Comparison of ENCODE assay signal across 15 cellular contexts in genomic region chr11:8814923-8815240, GRCh38.
DNase-seq lines count a peak whose midpoint lies in the region; ATAC-seq and TF ChIP-seq lines count a peak whose summit lies in the region.
"Had no signal": no experiment of that assay in that cellular context is flagged by ENCODE, and none has a peak within 500 bp of the region (broad histone marks: within the 10 kb centered on the region; RNA-seq: fewer than 3 reads in every experiment).

No MANE protein-coding gene starts in this region.

- no peak for TF ChIP-seq POLR2A in adrenal gland (IDR thresholded peaks at IDR 0.05)
- no peak for TF ChIP-seq POLR2A in thyroid gland (IDR thresholded peaks at IDR 0.05)

- H3K4me1 ChIP-seq in adrenal gland (replicated peaks in 1 of 2) (peaks cover 44 to 47% of the 10 kb centered on the region in 2 donors), thyroid gland (peaks cover 17 to 45% of the 10 kb centered on the region in 2 donors)

- TF ChIP-seq CTCF in adrenal gland (IDR thresholded peaks at IDR 0.05) (no peak), thyroid gland (IDR thresholded peaks at IDR 0.05) (no peak), endothelial cell (IDR thresholded peaks at IDR 0.05; ENCODE audit: unreplicated experiment) (no peak)

- no peaks in the 10 kb centered on the region for H3K36me3 ChIP-seq in adrenal gland (replicated peaks in 1 of 2)
- H3K36me3 ChIP-seq in thyroid gland, result no peaks in the 10 kb centered on the region
- H3K36me3 ChIP-seq: esophagus squamous epithelium had no signal

- H3K27ac Mint-ChIP-seq in endothelial cell (ENCODE audit: unreplicated experiment), result no peak overlapping the region
- no peak overlapping the region for H3K27ac Mint-ChIP-seq in activated T-helper 17 cell treated with anti-CD3 and anti-CD28 coated beads, Interleukin-2, amount 50 U/mL, for 72 hours
- H3K27ac Mint-ChIP-seq: activated naive CD8-positive, alpha-beta T cell treated with anti-CD3 and anti-CD28 coated beads, Interleukin-2, amount 50 U/mL, for 24 hours had no signal

- DNase-seq in H4 (ENCODE audit: low spot score) (peak; percentile 42), adrenal gland (peak in 3 of 7 donors; percentile 45 to 70 (median 59)), kidney tubule cell (ENCODE audit: low spot score) (peak; percentile 27), thyroid gland (no peak), endothelial cell (ENCODE audit: low spot score) (no peak)
- DNase-seq: activated CD4-positive, CD25-positive, alpha-beta regulatory T cell; activated CD8-positive, alpha-beta memory T cell treated with anti-CD3 and anti-CD28 coated beads, Interleukin-2, amount 50 U/mL, for 4 hours; activated naive CD8-positive, alpha-beta T cell treated with anti-CD3 and anti-CD28 coated beads, Interleukin-2, amount 50 U/mL, for 24 hours; esophagus squamous epithelium; NCI-H1930; NCI-H748 treated with DMSO at 0.1 percent for 48 hours; stimulated activated naive CD4-positive, alpha-beta T cell treated with Interleukin-2 at 50 U/mL for 16 hours had no signal

- no peaks in the 10 kb centered on the region for H3K9me3 ChIP-seq in adrenal gland (replicated peaks in 1 of 3)
- no peaks in the 10 kb centered on the region for H3K9me3 ChIP-seq in thyroid gland
- H3K9me3 ChIP-seq: esophagus squamous epithelium, mucosa of descending colon had no signal

- WGBS in adrenal gland, 4 donors, result 23 to 41% (median 37%) methylated on average over 2 of the region's 2 CpGs
- 53 to 66% methylated on average over 2 of the region's 2 CpGs for WGBS in thyroid gland, 2 donors

- no peak for ATAC-seq in activated T-helper 17 cell treated with anti-CD3 and anti-CD28 coated beads, Interleukin-2, amount 50 U/mL, for 72 hours (replicated peaks)
- no peak for ATAC-seq in HG02798 (IDR thresholded peaks at IDR 0.05; ENCODE audit: poor library complexity, unreplicated experiment)
- ATAC-seq: activated naive CD8-positive, alpha-beta T cell treated with anti-CD3 and anti-CD28 coated beads, Interleukin-2, amount 50 U/mL, for 24 hours had no signal

- peaks cover 6% of the 10 kb centered on the region for H3K36me3 Mint-ChIP-seq in endothelial cell (ENCODE audit: low read depth, unreplicated experiment)
- no peaks in the 10 kb centered on the region for H3K36me3 Mint-ChIP-seq in activated T-helper 17 cell treated with anti-CD3 and anti-CD28 coated beads, Interleukin-2, amount 50 U/mL, for 72 hours (ENCODE audit: low read depth)

- H3K27ac ChIP-seq in adrenal gland, result peak overlapping the region in 4 of 5 donors; percentile 14 to 41 (median 30)
- H3K27ac ChIP-seq in thyroid gland, result peak overlapping the region; percentile 51 to 84 (median 74)

- H3K4me1 Mint-ChIP-seq in endothelial cell (ENCODE audit: unreplicated experiment), result peaks cover 20% of the 10 kb centered on the region
- H3K4me1 Mint-ChIP-seq in activated T-helper 17 cell treated with anti-CD3 and anti-CD28 coated beads, Interleukin-2, amount 50 U/mL, for 72 hours, result peaks cover 6% of the 10 kb centered on the region

- no peaks in the 10 kb centered on the region for H3K27me3 ChIP-seq in adrenal gland
- H3K27me3 ChIP-seq in thyroid gland, result no peaks in the 10 kb centered on the region
- H3K27me3 ChIP-seq: esophagus squamous epithelium had no signal

- no peaks in the 10 kb centered on the region for H3K9me3 Mint-ChIP-seq in endothelial cell (ENCODE audit: unreplicated experiment)
- no peaks in the 10 kb centered on the region for H3K9me3 Mint-ChIP-seq in activated T-helper 17 cell treated with anti-CD3 and anti-CD28 coated beads, Interleukin-2, amount 50 U/mL, for 72 hours
- H3K9me3 Mint-ChIP-seq: activated naive CD8-positive, alpha-beta T cell treated with anti-CD3 and anti-CD28 coated beads, Interleukin-2, amount 50 U/mL, for 24 hours had no signal

- H3K4me3 ChIP-seq in adrenal gland, result no peak overlapping the region
- no peak overlapping the region for H3K4me3 ChIP-seq in thyroid gland (replicated peaks in 1 of 3)
- H3K4me3 ChIP-seq: esophagus squamous epithelium, mucosa of descending colon had no signal

- intact Hi-C loops in adrenal gland (cut with DNase I), result no loop called here
- intact Hi-C loops in thyroid gland (cut with DNase I), result no loop called here

- H3K27me3 Mint-ChIP-seq in endothelial cell (ENCODE audit: unreplicated experiment), result no peaks in the 10 kb centered on the region
- peaks cover 10% of the 10 kb centered on the region for H3K27me3 Mint-ChIP-seq in activated T-helper 17 cell treated with anti-CD3 and anti-CD28 coated beads, Interleukin-2, amount 50 U/mL, for 72 hours

- no peak overlapping the region for H3K4me3 Mint-ChIP-seq in endothelial cell (ENCODE audit: unreplicated experiment)
- H3K4me3 Mint-ChIP-seq in activated T-helper 17 cell treated with anti-CD3 and anti-CD28 coated beads, Interleukin-2, amount 50 U/mL, for 72 hours, result no peak overlapping the region
- H3K4me3 Mint-ChIP-seq: activated naive CD8-positive, alpha-beta T cell treated with anti-CD3 and anti-CD28 coated beads, Interleukin-2, amount 50 U/mL, for 24 hours had no signal

Comparison
In these comparisons a context has a peak if more than half of its experiments do, and no peak if none do; other contexts are left out.
1. DNase-seq: peak in H4 (single experiment) and kidney tubule cell (single experiment); none in thyroid gland (0 of 2) and endothelial cell (single experiment).